1 cellular context compared by ENCODE assay signal in the genomic region with DNA sequence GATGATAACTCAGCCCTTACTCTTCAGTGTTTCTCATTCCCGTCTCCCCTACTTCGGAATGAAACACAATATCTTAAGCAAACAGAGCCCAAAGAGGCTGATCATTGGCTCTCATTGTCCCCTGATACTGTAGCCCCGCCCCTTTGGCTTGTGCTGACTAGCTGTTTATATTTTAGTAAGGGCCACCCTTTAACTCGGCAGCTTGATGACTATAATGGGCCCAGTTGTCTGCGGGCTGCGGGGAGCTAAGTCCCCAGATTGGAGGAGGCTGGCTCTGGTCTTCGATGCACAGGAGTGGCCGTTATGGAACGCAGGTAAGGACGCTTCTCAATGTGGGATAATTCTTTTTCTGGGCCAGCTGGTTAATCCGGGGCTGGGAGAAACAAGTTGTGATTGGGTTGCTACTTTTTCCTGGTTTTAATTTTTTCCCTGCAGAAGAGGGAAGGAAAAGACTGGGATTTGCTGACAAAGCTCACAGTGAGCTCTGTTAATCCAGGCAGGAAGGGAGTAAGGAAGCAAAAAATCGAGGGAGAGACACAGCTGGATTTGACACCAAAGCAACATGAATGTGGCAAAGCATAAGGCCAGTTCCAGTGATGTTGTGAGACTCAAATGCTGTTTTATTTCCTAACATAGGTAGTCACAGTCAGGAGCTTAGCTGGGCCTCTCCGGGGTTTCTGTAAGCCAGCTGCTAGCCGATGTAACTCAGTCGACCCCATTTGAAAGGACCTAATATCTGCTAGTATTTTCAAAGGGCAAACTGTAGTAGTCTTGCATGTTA.
A peak's percentile ranks its signal among the peaks of the same experiment; 100 is the strongest.
TF ChIP-seq lines count a peak whose summit lies in the region.

A gene (plus strand): TSS at position 197 of the 781 bp plus-strand sequence. CDS start 88 bp downstream, at position 285.

TF ChIP-seq in K562, 482 proteins besides CTCF, POLR2A, EP300 and RAD21 (continued from another document):
- TF ChIP-seq MIER1 (IDR thresholded peaks at IDR 0.05; ENCODE audit: low read depth): no peak
- no peak for TF ChIP-seq GATAD2B (IDR thresholded peaks at IDR 0.05; ENCODE audit: borderline replicate concordance)
- TF ChIP-seq, protein P1, sequence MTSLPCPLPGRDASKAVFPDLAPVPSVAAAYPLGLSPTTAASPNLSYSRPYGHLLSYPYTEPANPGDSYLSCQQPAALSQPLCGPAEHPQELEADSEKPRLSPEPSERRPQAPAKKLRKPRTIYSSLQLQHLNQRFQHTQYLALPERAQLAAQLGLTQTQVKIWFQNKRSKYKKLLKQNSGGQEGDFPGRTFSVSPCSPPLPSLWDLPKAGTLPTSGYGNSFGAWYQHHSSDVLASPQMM (CRISPR knock-in tag; IDR thresholded peaks at IDR 0.05): no peak
- no peak for TF ChIP-seq MTA1 (IDR thresholded peaks at IDR 0.05; ENCODE audit: borderline replicate concordance)
- TF ChIP-seq ATF7 (IDR thresholded peaks at IDR 0.05): no peak
- peak; percentile 23; the same call in 1 of the 2 replicates for TF ChIP-seq ARID1B (IDR thresholded peaks at IDR 0.05)
- no peak for TF ChIP-seq MYC (IDR thresholded peaks at IDR 0.05; ENCODE audit: low read depth, low read length)
- TF ChIP-seq MYC (CRISPR knock-in tag; IDR thresholded peaks at IDR 0.05; ENCODE audit: borderline replicate concordance, low read depth): no peak
- TF ChIP-seq, protein P2, sequence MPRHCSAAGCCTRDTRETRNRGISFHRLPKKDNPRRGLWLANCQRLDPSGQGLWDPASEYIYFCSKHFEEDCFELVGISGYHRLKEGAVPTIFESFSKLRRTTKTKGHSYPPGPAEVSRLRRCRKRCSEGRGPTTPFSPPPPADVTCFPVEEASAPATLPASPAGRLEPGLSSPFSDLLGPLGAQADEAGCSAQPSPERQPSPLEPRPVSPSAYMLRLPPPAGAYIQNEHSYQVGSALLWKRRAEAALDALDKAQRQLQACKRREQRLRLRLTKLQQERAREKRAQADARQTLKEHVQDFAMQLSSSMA (CRISPR knock-in tag; IDR thresholded peaks at IDR 0.05): no peak
- TF ChIP-seq RBM15 (IDR thresholded peaks at IDR 0.05; ENCODE audit: insufficient read depth, low read length): no peak
- TF ChIP-seq KDM2B (CRISPR knock-in tag; IDR thresholded peaks at IDR 0.05): no peak
- peak in 1 of 2 experiments; percentile 35; a peak in 1 of 4 replicates for TF ChIP-seq RCOR1 (IDR thresholded peaks at IDR 0.05; ENCODE audit: borderline replicate concordance in 1 of 2, low read depth in 2 of 2, low read length in 2 of 2)
- TF ChIP-seq ZNF184 (CRISPR knock-in tag; IDR thresholded peaks at IDR 0.05): no peak
- no peak for TF ChIP-seq HNRNPK (IDR thresholded peaks at IDR 0.05; ENCODE audit: low read depth, low read length, poor library complexity, severe bottlenecking)
- peak in 1 of 2 experiments; percentile 62; a peak in 2 of 4 replicates for TF ChIP-seq FOXA3 (CRISPR knock-in tag; conservative IDR thresholded peaks at IDR 0.05 in 1 of 2, IDR thresholded peaks at IDR 0.05 in 1 of 2)
- 0 out of 2 replicates have a peak, but pooled peaks have one; percentile 6 for TF ChIP-seq NFE2 (IDR thresholded peaks at IDR 0.05; ENCODE audit: low read depth)
- no peak for TF ChIP-seq CBFA2T3 (IDR thresholded peaks at IDR 0.05)
- TF ChIP-seq, protein P3, sequence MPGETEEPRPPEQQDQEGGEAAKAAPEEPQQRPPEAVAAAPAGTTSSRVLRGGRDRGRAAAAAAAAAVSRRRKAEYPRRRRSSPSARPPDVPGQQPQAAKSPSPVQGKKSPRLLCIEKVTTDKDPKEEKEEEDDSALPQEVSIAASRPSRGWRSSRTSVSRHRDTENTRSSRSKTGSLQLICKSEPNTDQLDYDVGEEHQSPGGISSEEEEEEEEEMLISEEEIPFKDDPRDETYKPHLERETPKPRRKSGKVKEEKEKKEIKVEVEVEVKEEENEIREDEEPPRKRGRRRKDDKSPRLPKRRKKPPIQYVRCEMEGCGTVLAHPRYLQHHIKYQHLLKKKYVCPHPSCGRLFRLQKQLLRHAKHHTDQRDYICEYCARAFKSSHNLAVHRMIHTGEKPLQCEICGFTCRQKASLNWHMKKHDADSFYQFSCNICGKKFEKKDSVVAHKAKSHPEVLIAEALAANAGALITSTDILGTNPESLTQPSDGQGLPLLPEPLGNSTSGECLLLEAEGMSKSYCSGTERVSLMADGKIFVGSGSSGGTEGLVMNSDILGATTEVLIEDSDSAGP (CRISPR knock-in tag; IDR thresholded peaks at IDR 0.05): no peak
- no peak for TF ChIP-seq CXXC5 (CRISPR knock-in tag; IDR thresholded peaks at IDR 0.05)
- TF ChIP-seq, protein P4, sequence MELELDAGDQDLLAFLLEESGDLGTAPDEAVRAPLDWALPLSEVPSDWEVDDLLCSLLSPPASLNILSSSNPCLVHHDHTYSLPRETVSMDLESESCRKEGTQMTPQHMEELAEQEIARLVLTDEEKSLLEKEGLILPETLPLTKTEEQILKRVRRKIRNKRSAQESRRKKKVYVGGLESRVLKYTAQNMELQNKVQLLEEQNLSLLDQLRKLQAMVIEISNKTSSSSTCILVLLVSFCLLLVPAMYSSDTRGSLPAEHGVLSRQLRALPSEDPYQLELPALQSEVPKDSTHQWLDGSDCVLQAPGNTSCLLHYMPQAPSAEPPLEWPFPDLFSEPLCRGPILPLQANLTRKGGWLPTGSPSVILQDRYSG (tag; conservative IDR thresholded peaks at IDR 0.05; ENCODE audit: low read depth): no peak
- TF ChIP-seq, protein P5, sequence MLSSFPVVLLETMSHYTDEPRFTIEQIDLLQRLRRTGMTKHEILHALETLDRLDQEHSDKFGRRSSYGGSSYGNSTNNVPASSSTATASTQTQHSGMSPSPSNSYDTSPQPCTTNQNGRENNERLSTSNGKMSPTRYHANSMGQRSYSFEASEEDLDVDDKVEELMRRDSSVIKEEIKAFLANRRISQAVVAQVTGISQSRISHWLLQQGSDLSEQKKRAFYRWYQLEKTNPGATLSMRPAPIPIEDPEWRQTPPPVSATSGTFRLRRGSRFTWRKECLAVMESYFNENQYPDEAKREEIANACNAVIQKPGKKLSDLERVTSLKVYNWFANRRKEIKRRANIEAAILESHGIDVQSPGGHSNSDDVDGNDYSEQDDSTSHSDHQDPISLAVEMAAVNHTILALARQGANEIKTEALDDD (IDR thresholded peaks at IDR 0.05): peak; percentile 98
- TF ChIP-seq, protein P6, sequence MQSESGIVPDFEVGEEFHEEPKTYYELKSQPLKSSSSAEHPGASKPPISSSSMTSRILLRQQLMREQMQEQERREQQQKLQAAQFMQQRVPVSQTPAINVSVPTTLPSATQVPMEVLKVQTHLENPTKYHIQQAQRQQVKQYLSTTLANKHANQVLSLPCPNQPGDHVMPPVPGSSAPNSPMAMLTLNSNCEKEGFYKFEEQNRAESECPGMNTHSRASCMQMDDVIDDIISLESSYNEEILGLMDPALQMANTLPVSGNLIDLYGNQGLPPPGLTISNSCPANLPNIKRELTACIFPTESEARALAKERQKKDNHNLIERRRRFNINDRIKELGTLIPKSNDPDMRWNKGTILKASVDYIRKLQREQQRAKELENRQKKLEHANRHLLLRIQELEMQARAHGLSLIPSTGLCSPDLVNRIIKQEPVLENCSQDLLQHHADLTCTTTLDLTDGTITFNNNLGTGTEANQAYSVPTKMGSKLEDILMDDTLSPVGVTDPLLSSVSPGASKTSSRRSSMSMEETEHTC (IDR thresholded peaks at IDR 0.05): no peak
- TF ChIP-seq BCOR (IDR thresholded peaks at IDR 0.05): no peak
- TF ChIP-seq, protein P7, sequence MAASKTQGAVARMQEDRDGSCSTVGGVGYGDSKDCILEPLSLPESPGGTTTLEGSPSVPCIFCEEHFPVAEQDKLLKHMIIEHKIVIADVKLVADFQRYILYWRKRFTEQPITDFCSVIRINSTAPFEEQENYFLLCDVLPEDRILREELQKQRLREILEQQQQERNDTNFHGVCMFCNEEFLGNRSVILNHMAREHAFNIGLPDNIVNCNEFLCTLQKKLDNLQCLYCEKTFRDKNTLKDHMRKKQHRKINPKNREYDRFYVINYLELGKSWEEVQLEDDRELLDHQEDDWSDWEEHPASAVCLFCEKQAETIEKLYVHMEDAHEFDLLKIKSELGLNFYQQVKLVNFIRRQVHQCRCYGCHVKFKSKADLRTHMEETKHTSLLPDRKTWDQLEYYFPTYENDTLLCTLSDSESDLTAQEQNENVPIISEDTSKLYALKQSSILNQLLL (CRISPR knock-in tag; IDR thresholded peaks at IDR 0.05; ENCODE audit: borderline replicate concordance): no peak
- peak; percentile 19; the same call in 1 of the 2 replicates for TF ChIP-seq ZFX (CRISPR knock-in tag; IDR thresholded peaks at IDR 0.05)
- TF ChIP-seq JUND (IDR thresholded peaks at IDR 0.05; ENCODE audit: borderline replicate concordance, low read depth, low read length): 0 out of 2 replicates have a peak, but pooled peaks have one; percentile 26
- TF ChIP-seq JUND (tag; IDR thresholded peaks at IDR 0.05; ENCODE audit: borderline replicate concordance, low read depth, low read length): no peak
- TF ChIP-seq FOXK2 (conservative IDR thresholded peaks at IDR 0.05 in 1 of 2, IDR thresholded peaks at IDR 0.05 in 1 of 2; ENCODE audit: low read depth in 2 of 2): peak in 1 of 2 experiments; percentile 40; a peak in 1 of 4 replicates
- TF ChIP-seq, protein P8, sequence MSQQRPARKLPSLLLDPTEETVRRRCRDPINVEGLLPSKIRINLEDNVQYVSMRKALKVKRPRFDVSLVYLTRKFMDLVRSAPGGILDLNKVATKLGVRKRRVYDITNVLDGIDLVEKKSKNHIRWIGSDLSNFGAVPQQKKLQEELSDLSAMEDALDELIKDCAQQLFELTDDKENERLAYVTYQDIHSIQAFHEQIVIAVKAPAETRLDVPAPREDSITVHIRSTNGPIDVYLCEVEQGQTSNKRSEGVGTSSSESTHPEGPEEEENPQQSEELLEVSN (IDR thresholded peaks at IDR 0.05; ENCODE audit: borderline replicate concordance in 1 of 2, extremely low read depth in 1 of 2, insufficient read depth in 1 of 2, insufficient read length in 1 of 2, low read depth in 1 of 2, low read length in 1 of 2, poor library complexity in 1 of 2, severe bottlenecking in 1 of 2): no peak
TF ChIP-seq in K562: peak in this region for 11.
